18 cellular contexts compared by ENCODE assay signal in genomic region chr15:63800245-63800644, GRCh38. TPM values are rescaled to one million over a fixed set of nuclear protein-coding genes. Genes with fewer than 3 reads are reported as not detected.
DNase-seq lines count a peak whose midpoint lies in the region; ATAC-seq lines count a peak whose summit lies in the region.
"Had no signal": no experiment of that assay in that cellular context is flagged by ENCODE, and none has a peak within 500 bp of the region (broad histone marks: within the 10 kb centered on the region; RNA-seq: fewer than 3 reads in every experiment).

No MANE protein-coding gene starts in this region.

- peaks cover 16 to 85% (median 42%) of the 10 kb centered on the region in 11 experiments; a peak in 18 of 22 replicates for H4K20me1 ChIP-seq in BLaER1 treated with 17β-estradiol and CSF1 and Interleukin-3, amounts not matched to agents 10 nM and 100 nM

- H2AK5ac ChIP-seq in trophoblast cell (ENCODE audit: low read length), result no peak overlapping the region

- no peak overlapping the region for H3K23ac ChIP-seq in trophoblast cell (ENCODE audit: low read length)

- H3K36me3 ChIP-seq in BLaER1 treated with 17β-estradiol and CSF1 and Interleukin-3, amounts not matched to agents 10 nM and 100 nM, result peaks cover 8 to 39% (median 25%) of the 10 kb centered on the region in 11 experiments; a peak in 17 of 22 replicates
- H3K36me3 ChIP-seq in trophoblast cell (ENCODE audit: control insufficient read depth in 1 of 2, insufficient read depth in 2 of 2, low read length in 2 of 2), result peaks cover 0 to 5% of the 10 kb centered on the region in 2 experiments

- H3K18ac ChIP-seq in trophoblast cell (ENCODE audit: low read length), result no peak overlapping the region

- peak overlapping the region in 6 of 11 experiments; percentile 45 to 62 (median 54); a peak in 7 of 22 replicates for H3K4me2 ChIP-seq in BLaER1 treated with 17β-estradiol and CSF1 and Interleukin-3, amounts not matched to agents 10 nM and 100 nM
- no peak overlapping the region for H3K4me2 ChIP-seq in trophoblast cell (ENCODE audit: low read length)
- H3K4me2 ChIP-seq: A549 had no signal

- H3K79me1 ChIP-seq in trophoblast cell (ENCODE audit: low read length), result peaks cover 5% of the 10 kb centered on the region

- ATAC-seq in left lobe of liver (peak; percentile 37), HG02870 (IDR thresholded peaks at IDR 0.05; ENCODE audit: unreplicated experiment) (no peak), HG02840 (IDR thresholded peaks at IDR 0.05; ENCODE audit: low FRiP score, unreplicated experiment) (no peak)
- ATAC-seq: A549 had no signal

- H3K27ac ChIP-seq in BLaER1 treated with 17β-estradiol and CSF1 and Interleukin-3, amounts not matched to agents 10 nM and 100 nM, result no peak overlapping the region
- H3K27ac ChIP-seq in trophoblast cell (ENCODE audit: low read depth, low read length), result peak overlapping the region; percentile 17
- H3K27ac ChIP-seq: A549 had no signal

- WGBS in trophoblast cell (ENCODE audit: extremely low coverage, insufficient coverage, insufficient read length), result no CpG with 5 or more reads among the region's 1 CpG

- H2AFZ ChIP-seq in trophoblast cell (ENCODE audit: insufficient read depth, low read length, poor library complexity), result no peak overlapping the region

- H3K27me3 ChIP-seq in BLaER1 treated with 17β-estradiol and CSF1 and Interleukin-3, amounts not matched to agents 10 nM and 100 nM, result no peaks in the 10 kb centered on the region
- H3K27me3 ChIP-seq in trophoblast cell (ENCODE audit: insufficient read depth, low read length), result no peaks in the 10 kb centered on the region

- H4K12ac ChIP-seq in trophoblast cell (ENCODE audit: low read depth, low read length), result no peak overlapping the region

- H3K4ac ChIP-seq in trophoblast cell (ENCODE audit: low read depth, low read length), result peak overlapping the region; percentile 62

- H2BK120ac ChIP-seq in trophoblast cell (ENCODE audit: insufficient read depth, low read length, poor library complexity), result no peak overlapping the region

- DNase-seq in HuH-7 (ENCODE audit: low spot score) (peak; percentile 2), left lobe of liver (ENCODE audit: low spot score) (no peak), trophoblast cell (no peak), hepatic stellate cell (ENCODE audit: low spot score) (no peak)
- DNase-seq: C1 segment of cervical spinal cord, COR-L47, GF-D8, HFFc6, NCI-H1417 treated with DMSO at 0.1 percent for 48 hours, NCI-H1930, NCI-H2171 treated with DMSO at 0.1 percent for 48 hours, NCI-H748 treated with DMSO at 0.1 percent for 48 hours, OCI-M1, SHP77 treated with DMSO at 0.1 percent for 48 hours had no signal

- H2BK5ac ChIP-seq in trophoblast cell (ENCODE audit: low read depth, low read length, poor library complexity), result no peak overlapping the region

- H2BK12ac ChIP-seq in trophoblast cell (ENCODE audit: low read length), result no peak overlapping the region

- no peak overlapping the region for H4K91ac ChIP-seq in trophoblast cell (ENCODE audit: low read depth, low read length)

- no peak overlapping the region for H3K4me3 ChIP-seq in BLaER1 treated with 17β-estradiol and CSF1 and Interleukin-3, amounts not matched to agents 10 nM and 100 nM
- H3K4me3 ChIP-seq in trophoblast cell (ENCODE audit: low read depth, low read length), result no peak overlapping the region
- H3K4me3 ChIP-seq: A549 had no signal

- H3K9me3 ChIP-seq in BLaER1 treated with 17β-estradiol and CSF1 and Interleukin-3, amounts not matched to agents 10 nM and 100 nM (replicated peaks in 1 of 11), result peaks cover 27 to 46% (median 33%) of the 10 kb centered on the region in 11 experiments
- no peaks in the 10 kb centered on the region for H3K9me3 ChIP-seq in trophoblast cell (ENCODE audit: insufficient read depth, low read depth, low read length)

- H3K9ac ChIP-seq in BLaER1 treated with 17β-estradiol and CSF1 and Interleukin-3, amounts not matched to agents 10 nM and 100 nM, result no peak overlapping the region
- no peak overlapping the region for H3K9ac ChIP-seq in trophoblast cell (ENCODE audit: low read length)

- peaks cover 7% of the 10 kb centered on the region for H3K79me2 ChIP-seq in trophoblast cell (ENCODE audit: control insufficient read depth, insufficient read depth, low read length, poor library complexity)

- no peak overlapping the region for H3K14ac ChIP-seq in trophoblast cell (ENCODE audit: low read length)

- H4K8ac ChIP-seq in trophoblast cell (ENCODE audit: low read depth, low read length), result no peak overlapping the region

- peaks cover 13 to 36% (median 17%) of the 10 kb centered on the region in 10 experiments for H3K4me1 ChIP-seq in BLaER1 treated with 17β-estradiol and CSF1 and Interleukin-3, amounts not matched to agents 10 nM and 100 nM
- H3K4me1 ChIP-seq in trophoblast cell (ENCODE audit: control insufficient read depth in 1 of 2, insufficient read depth in 2 of 2, low read length in 2 of 2), result peaks cover 9 to 16% of the 10 kb centered on the region in 2 experiments
- H3K4me1 ChIP-seq: A549 had no signal

RNA-seq across cellular contexts. Expression of gene HERC1, which starts 33.5 kb away (rescaled TPM):
- 40.6 TPM for total RNA-seq in left lobe of liver
- 29.8 and 34.2 TPM in 2 replicates for polyA plus RNA-seq in trophoblast cell (2013)
